ENCODE assay signal across 1 cellular context in genomic region chr12:104372721-104373335, GRCh38.
TF ChIP-seq lines count a peak whose summit lies in the region.

No MANE protein-coding gene starts in this region.

TF ChIP-seq in A549, 52 proteins besides CTCF, POLR2A, EP300 and RAD21 (continued from another document):
- no peak for TF ChIP-seq MAX (IDR thresholded peaks at IDR 0.05)
